8 cellular contexts compared by ENCODE assay signal in genomic region chr4:176319704-176320339, GRCh38. TPM values are rescaled to one million over a fixed set of nuclear protein-coding genes. Genes with fewer than 3 reads are reported as not detected.
DNase-seq lines count a peak whose midpoint lies in the region; ATAC-seq lines count a peak whose summit lies in the region.

Gene SPCS3, plus strand, starts transcription at chr4:176319966. Its CDS starts 111 bp downstream, at chr4:176320077.

- peak; percentile 93 to 96 (median 95) for DNase-seq in CD8-positive, alpha-beta memory T cell
- DNase-seq in HS-5 (ENCODE audit: low read depth) (peak; percentile 58), lung microvascular endothelial cell (ENCODE audit: low read depth in 2 of 2) (peak; percentile 96 to 97)
- DNase-seq in NK-92 treated with Interleukin-12 subunit alpha and Interleukin-12 subunit beta, amount 100 ng/mL, for 24 hours (lab: John Stamatoyannopoulos, UW), result peak; percentile 83
- peak; percentile 96 for DNase-seq in activated CD8-positive, alpha-beta memory T cell treated with anti-CD3 and anti-CD28 coated beads for 24 hours
- DNase-seq in effector CD8-positive, alpha-beta T cell (lab: John Stamatoyannopoulos, UW), result peak; percentile 92
- peak; percentile 88 to 96 (median 88) for DNase-seq in stimulated activated CD4-positive, alpha-beta T cell treated with anti-CD3 and anti-CD28 coated beads, TNF-alpha, amount 100 ng/mL, for 48 hours (ENCODE audit: low read depth in 3 of 3)

- no peaks in the 10 kb centered on the region for H3K27me3 Mint-ChIP-seq in CD8-positive, alpha-beta memory T cell

- peak within 1 kb of the TSS; percentile 86 for H3K4me3 ChIP-seq in CD8-positive, alpha-beta memory T cell (ENCODE audit: low read length)

- no peaks in the 10 kb centered on the region for H3K9me3 Mint-ChIP-seq in CD8-positive, alpha-beta memory T cell

- H3K36me3 ChIP-seq in CD8-positive, alpha-beta memory T cell (ENCODE audit: insufficient read depth, low read length), result no peaks in the 10 kb centered on the region

- peaks cover 43% of the 10 kb centered on the region for H3K4me1 ChIP-seq in CD8-positive, alpha-beta memory T cell (ENCODE audit: insufficient read depth, low read length)

- peak; percentile 92 for ATAC-seq in GM19468 (IDR thresholded peaks at IDR 0.05; ENCODE audit: extremely low read depth, unreplicated experiment)

- H3K36me3 Mint-ChIP-seq in CD8-positive, alpha-beta memory T cell, result peaks cover 0 to 18% (median 2%) of the 10 kb centered on the region in 3 donors

- CTCF ChIA-PET in CD8-positive, alpha-beta memory T cell (lab: Charles Lee), result no interaction called here

- H3K27me3 ChIP-seq in CD8-positive, alpha-beta memory T cell (ENCODE audit: insufficient read depth, low read length, poor library complexity, severe bottlenecking), result no peaks in the 10 kb centered on the region

- peak within 1 kb of the TSS; percentile 95 for H3K27ac ChIP-seq in CD8-positive, alpha-beta memory T cell (ENCODE audit: low read depth, low read length)

- peaks cover 52 to 65% (median 58%) of the 10 kb centered on the region in 3 donors for H3K4me1 Mint-ChIP-seq in CD8-positive, alpha-beta memory T cell

- no peaks in the 10 kb centered on the region for H3K9me3 ChIP-seq in CD8-positive, alpha-beta memory T cell (ENCODE audit: low read length)

- POLR2A ChIA-PET in CD8-positive, alpha-beta memory T cell (lab: Charles Lee), result no interaction called here

- peak within 1 kb of the TSS; percentile 94 to 99 (median 98) for H3K27ac Mint-ChIP-seq in CD8-positive, alpha-beta memory T cell

- H3K4me3 Mint-ChIP-seq in CD8-positive, alpha-beta memory T cell, result peak within 1 kb of the TSS; percentile 87 to 98 (median 95)

RNA-seq across cellular contexts. Expression of gene SPCS3, which starts in this region (rescaled TPM):
- 100 to 1,000 TPM; 169 to 180 TPM for total RNA-seq in CD8-positive, alpha-beta memory T cell
- 58.8 TPM for polyA plus RNA-seq in CD8-positive, alpha-beta memory T cell
- 94.6 and 120 TPM in 2 replicates for total RNA-seq in lung microvascular endothelial cell

Comparison
In these comparisons a context has a peak if more than half of its experiments do, and no peak if none do; other contexts are left out.
1. Peak in every context shown above with its lines: DNase-seq, ATAC-seq, H3K4me3 ChIP-seq and H3K27ac ChIP-seq.